ENCODE assay signal across 1 cellular context in the genomic region with DNA sequence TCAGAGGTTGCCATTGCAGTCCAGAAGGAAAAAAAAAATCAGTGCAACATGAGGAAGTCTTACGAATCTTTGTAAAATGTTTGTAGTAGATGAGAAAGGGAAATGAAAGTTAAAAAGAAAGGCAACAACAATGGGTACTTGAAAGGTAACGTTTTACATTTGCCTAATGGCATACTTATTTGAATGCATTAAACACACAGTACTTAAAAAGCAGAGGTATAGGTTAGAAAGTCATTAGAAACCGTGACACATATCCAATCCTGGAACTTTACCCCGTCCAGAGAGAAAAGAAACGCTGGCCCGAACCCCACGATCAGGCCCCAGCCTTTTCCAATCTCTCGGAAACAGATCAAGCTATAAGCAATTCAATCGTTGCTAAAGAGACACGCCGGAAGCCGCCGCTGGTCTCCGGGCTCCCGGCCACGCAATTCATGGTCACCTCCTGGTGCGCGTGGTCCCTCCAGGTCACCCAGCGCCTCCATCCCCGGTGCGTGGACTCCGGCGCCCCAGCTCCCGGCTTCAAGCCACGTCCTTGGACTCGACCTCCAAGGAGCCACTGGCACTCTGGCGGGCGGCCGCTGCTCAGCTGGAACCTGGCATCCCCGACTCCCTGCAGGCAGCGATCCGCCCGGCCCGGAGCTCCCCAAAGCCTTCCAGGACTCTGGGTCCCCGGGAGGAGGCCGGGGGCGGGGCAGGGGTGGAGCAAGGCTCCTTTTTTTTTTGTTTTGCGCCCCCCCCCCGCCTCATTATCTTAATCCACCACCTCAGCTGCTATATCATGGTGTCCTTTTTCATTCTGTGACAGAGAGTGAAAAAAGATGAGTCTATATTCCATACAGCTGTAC.
TF ChIP-seq lines count a peak whose summit lies in the region.

Gene SLC18B1, minus strand, starts transcription at position 663 of the 845 bp plus-strand sequence. Its CDS starts 181 bp downstream, at position 482.

TF ChIP-seq in HepG2, 621 proteins besides CTCF, POLR2A, EP300 and RAD21 (continued from another document and continues in another):
- TF ChIP-seq, protein P1, sequence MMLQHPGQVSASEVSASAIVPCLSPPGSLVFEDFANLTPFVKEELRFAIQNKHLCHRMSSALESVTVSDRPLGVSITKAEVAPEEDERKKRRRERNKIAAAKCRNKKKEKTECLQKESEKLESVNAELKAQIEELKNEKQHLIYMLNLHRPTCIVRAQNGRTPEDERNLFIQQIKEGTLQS (CRISPR knock-in tag; IDR thresholded peaks at IDR 0.05): no peak
- TF ChIP-seq, protein P2, sequence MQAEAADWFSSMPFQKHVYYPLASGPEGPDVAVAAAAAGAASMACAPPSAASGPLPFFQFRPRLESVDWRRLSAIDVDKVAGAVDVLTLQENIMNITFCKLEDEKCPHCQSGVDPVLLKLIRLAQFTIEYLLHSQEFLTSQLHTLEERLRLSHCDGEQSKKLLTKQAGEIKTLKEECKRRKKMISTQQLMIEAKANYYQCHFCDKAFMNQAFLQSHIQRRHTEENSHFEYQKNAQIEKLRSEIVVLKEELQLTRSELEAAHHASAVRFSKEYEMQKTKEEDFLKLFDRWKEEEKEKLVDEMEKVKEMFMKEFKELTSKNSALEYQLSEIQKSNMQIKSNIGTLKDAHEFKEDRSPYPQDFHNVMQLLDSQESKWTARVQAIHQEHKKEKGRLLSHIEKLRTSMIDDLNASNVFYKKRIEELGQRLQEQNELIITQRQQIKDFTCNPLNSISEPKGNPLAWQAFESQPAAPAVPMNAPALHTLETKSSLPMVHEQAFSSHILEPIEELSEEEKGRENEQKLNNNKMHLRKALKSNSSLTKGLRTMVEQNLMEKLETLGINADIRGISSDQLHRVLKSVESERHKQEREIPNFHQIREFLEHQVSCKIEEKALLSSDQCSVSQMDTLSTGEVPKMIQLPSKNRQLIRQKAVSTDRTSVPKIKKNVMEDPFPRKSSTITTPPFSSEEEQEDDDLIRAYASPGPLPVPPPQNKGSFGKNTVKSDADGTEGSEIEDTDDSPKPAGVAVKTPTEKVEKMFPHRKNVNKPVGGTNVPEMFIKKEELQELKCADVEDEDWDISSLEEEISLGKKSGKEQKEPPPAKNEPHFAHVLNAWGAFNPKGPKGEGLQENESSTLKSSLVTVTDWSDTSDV (CRISPR knock-in tag; IDR thresholded peaks at IDR 0.05): peak; percentile 71; the same call in 1 of the 2 replicates
- TF ChIP-seq, protein P3, sequence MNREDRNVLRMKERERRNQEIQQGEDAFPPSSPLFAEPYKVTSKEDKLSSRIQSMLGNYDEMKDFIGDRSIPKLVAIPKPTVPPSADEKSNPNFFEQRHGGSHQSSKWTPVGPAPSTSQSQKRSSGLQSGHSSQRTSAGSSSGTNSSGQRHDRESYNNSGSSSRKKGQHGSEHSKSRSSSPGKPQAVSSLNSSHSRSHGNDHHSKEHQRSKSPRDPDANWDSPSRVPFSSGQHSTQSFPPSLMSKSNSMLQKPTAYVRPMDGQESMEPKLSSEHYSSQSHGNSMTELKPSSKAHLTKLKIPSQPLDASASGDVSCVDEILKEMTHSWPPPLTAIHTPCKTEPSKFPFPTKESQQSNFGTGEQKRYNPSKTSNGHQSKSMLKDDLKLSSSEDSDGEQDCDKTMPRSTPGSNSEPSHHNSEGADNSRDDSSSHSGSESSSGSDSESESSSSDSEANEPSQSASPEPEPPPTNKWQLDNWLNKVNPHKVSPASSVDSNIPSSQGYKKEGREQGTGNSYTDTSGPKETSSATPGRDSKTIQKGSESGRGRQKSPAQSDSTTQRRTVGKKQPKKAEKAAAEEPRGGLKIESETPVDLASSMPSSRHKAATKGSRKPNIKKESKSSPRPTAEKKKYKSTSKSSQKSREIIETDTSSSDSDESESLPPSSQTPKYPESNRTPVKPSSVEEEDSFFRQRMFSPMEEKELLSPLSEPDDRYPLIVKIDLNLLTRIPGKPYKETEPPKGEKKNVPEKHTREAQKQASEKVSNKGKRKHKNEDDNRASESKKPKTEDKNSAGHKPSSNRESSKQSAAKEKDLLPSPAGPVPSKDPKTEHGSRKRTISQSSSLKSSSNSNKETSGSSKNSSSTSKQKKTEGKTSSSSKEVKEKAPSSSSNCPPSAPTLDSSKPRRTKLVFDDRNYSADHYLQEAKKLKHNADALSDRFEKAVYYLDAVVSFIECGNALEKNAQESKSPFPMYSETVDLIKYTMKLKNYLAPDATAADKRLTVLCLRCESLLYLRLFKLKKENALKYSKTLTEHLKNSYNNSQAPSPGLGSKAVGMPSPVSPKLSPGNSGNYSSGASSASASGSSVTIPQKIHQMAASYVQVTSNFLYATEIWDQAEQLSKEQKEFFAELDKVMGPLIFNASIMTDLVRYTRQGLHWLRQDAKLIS (CRISPR knock-in tag; IDR thresholded peaks at IDR 0.05): no peak
- peak; percentile 49; the same call in 1 of the 2 replicates for TF ChIP-seq HOXA3 (CRISPR knock-in tag; IDR thresholded peaks at IDR 0.05)
- no peak for TF ChIP-seq ATM (IDR thresholded peaks at IDR 0.05; ENCODE audit: borderline replicate concordance)
- 0 out of 2 replicates have a peak, but pooled peaks have one; percentile 23 for TF ChIP-seq FOXO1 (CRISPR knock-in tag; IDR thresholded peaks at IDR 0.05)
- TF ChIP-seq ZFP37 (CRISPR knock-in tag; IDR thresholded peaks at IDR 0.05; ENCODE audit: borderline replicate concordance): no peak
- TF ChIP-seq ZKSCAN8 (CRISPR knock-in tag; IDR thresholded peaks at IDR 0.05; ENCODE audit: borderline replicate concordance): no peak
- 0 out of 2 replicates have a peak, but pooled peaks have one; percentile 51 for TF ChIP-seq TSC22D2 (CRISPR knock-in tag; IDR thresholded peaks at IDR 0.05; ENCODE audit: borderline replicate concordance)
- TF ChIP-seq, protein P4, sequence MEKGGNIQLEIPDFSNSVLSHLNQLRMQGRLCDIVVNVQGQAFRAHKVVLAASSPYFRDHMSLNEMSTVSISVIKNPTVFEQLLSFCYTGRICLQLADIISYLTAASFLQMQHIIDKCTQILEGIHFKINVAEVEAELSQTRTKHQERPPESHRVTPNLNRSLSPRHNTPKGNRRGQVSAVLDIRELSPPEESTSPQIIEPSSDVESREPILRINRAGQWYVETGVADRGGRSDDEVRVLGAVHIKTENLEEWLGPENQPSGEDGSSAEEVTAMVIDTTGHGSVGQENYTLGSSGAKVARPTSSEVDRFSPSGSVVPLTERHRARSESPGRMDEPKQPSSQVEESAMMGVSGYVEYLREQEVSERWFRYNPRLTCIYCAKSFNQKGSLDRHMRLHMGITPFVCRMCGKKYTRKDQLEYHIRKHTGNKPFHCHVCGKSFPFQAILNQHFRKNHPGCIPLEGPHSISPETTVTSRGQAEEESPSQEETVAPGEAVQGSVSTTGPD (CRISPR knock-in tag; IDR thresholded peaks at IDR 0.05): no peak
- TF ChIP-seq ELF1 (CRISPR knock-in tag; IDR thresholded peaks at IDR 0.05): peak; percentile 18; the same call in 1 of the 2 replicates
- TF ChIP-seq, protein P5, sequence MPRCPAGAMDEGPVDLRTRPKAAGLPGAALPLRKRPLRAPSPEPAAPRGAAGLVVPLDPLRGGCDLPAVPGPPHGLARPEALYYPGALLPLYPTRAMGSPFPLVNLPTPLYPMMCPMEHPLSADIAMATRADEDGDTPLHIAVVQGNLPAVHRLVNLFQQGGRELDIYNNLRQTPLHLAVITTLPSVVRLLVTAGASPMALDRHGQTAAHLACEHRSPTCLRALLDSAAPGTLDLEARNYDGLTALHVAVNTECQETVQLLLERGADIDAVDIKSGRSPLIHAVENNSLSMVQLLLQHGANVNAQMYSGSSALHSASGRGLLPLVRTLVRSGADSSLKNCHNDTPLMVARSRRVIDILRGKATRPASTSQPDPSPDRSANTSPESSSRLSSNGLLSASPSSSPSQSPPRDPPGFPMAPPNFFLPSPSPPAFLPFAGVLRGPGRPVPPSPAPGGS (CRISPR knock-in tag; IDR thresholded peaks at IDR 0.05): no peak; the same call in 1 of the 2 replicates
- TF ChIP-seq ELF4 (CRISPR knock-in tag; IDR thresholded peaks at IDR 0.05; ENCODE audit: borderline replicate concordance): no peak
- TF ChIP-seq UBTF (CRISPR knock-in tag; IDR thresholded peaks at IDR 0.05): peak; percentile 93
- TF ChIP-seq BRF2 (CRISPR knock-in tag; IDR thresholded peaks at IDR 0.05): no peak
- 0 out of 2 replicates have a peak, but pooled peaks have one; percentile 18 for TF ChIP-seq ZKSCAN5 (CRISPR knock-in tag; IDR thresholded peaks at IDR 0.05)
- no peak for TF ChIP-seq ZNF333 (CRISPR knock-in tag; IDR thresholded peaks at IDR 0.05; ENCODE audit: borderline replicate concordance)
- TF ChIP-seq NFE2L2 (IDR thresholded peaks at IDR 0.05; ENCODE audit: low read length): no peak
- TF ChIP-seq, protein P6, sequence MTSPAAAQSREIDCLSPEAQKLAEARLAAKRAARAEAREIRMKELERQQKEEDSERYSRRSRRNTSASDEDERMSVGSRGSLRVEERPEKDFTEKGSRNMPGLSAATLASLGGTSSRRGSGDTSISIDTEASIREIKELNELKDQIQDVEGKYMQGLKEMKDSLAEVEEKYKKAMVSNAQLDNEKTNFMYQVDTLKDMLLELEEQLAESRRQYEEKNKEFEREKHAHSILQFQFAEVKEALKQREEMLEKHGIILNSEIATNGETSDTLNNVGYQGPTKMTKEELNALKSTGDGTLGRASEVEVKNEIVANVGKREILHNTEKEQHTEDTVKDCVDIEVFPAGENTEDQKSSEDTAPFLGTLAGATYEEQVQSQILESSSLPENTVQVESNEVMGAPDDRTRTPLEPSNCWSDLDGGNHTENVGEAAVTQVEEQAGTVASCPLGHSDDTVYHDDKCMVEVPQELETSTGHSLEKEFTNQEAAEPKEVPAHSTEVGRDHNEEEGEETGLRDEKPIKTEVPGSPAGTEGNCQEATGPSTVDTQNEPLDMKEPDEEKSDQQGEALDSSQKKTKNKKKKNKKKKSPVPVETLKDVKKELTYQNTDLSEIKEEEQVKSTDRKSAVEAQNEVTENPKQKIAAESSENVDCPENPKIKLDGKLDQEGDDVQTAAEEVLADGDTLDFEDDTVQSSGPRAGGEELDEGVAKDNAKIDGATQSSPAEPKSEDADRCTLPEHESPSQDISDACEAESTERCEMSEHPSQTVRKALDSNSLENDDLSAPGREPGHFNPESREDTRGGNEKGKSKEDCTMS (CRISPR knock-in tag; conservative IDR thresholded peaks at IDR 0.05): no peak
- TF ChIP-seq, protein P7, sequence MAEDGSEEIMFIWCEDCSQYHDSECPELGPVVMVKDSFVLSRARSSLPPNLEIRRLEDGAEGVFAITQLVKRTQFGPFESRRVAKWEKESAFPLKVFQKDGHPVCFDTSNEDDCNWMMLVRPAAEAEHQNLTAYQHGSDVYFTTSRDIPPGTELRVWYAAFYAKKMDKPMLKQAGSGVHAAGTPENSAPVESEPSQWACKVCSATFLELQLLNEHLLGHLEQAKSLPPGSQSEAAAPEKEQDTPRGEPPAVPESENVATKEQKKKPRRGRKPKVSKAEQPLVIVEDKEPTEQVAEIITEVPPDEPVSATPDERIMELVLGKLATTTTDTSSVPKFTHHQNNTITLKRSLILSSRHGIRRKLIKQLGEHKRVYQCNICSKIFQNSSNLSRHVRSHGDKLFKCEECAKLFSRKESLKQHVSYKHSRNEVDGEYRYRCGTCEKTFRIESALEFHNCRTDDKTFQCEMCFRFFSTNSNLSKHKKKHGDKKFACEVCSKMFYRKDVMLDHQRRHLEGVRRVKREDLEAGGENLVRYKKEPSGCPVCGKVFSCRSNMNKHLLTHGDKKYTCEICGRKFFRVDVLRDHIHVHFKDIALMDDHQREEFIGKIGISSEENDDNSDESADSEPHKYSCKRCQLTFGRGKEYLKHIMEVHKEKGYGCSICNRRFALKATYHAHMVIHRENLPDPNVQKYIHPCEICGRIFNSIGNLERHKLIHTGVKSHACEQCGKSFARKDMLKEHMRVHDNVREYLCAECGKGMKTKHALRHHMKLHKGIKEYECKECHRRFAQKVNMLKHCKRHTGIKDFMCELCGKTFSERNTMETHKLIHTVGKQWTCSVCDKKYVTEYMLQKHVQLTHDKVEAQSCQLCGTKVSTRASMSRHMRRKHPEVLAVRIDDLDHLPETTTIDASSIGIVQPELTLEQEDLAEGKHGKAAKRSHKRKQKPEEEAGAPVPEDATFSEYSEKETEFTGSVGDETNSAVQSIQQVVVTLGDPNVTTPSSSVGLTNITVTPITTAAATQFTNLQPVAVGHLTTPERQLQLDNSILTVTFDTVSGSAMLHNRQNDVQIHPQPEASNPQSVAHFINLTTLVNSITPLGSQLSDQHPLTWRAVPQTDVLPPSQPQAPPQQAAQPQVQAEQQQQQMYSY (CRISPR knock-in tag; IDR thresholded peaks at IDR 0.05): no peak
- TF ChIP-seq ZNF263 (CRISPR knock-in tag; IDR thresholded peaks at IDR 0.05): 0 out of 2 replicates have a peak, but pooled peaks have one; percentile 18
- TF ChIP-seq ZIK1 (CRISPR knock-in tag; IDR thresholded peaks at IDR 0.05; ENCODE audit: borderline replicate concordance, low read depth): no peak
- no peak for TF ChIP-seq TBL1XR1 (IDR thresholded peaks at IDR 0.05; ENCODE audit: borderline replicate concordance, low read length, partially characterized antibody)
- TF ChIP-seq GABPB1 (CRISPR knock-in tag; IDR thresholded peaks at IDR 0.05): peak; percentile 87
- no peak for TF ChIP-seq ZNF570 (CRISPR knock-in tag; IDR thresholded peaks at IDR 0.05; ENCODE audit: borderline replicate concordance)
- no peak for TF ChIP-seq JUND (CRISPR knock-in tag; IDR thresholded peaks at IDR 0.05)
- TF ChIP-seq SP5 (CRISPR knock-in tag; IDR thresholded peaks at IDR 0.05; ENCODE audit: borderline replicate concordance, low read depth): peak; percentile 21; the same call in 1 of the 2 replicates
